ENCODE assay signal across 13 cellular contexts in the genomic region with DNA sequence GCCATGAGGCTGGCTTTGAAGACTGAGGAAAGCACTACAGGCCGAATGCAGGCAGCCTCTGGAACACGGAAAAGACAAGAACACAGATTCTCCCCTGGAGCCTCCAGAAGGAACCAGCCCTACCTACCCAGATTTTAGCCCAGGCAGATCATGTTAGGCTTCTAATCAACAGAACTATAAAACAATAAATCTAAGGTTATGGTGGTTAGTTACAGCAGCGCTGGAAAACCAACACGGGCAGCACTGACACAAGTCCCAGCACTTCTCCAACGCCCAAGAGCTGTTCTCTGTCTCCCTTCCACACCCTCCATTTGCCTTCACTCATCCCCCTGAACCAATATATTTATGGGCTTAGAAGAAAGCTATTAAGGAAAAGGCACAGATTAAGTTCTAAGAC. TPM values are rescaled to one million over a fixed set of nuclear protein-coding genes. Genes with fewer than 3 reads are reported as not detected.
A peak's percentile ranks its signal among the peaks of the same experiment; 100 is the strongest.
DNase-seq lines count a peak whose midpoint lies in the region; ATAC-seq, FAIRE-seq and TF ChIP-seq lines count a peak whose summit lies in the region.
"Had no signal": no experiment of that assay in that cellular context is flagged by ENCODE, and none has a peak within 500 bp of the region (broad histone marks: within the 10 kb centered on the region; RNA-seq: fewer than 3 reads in every experiment).

No MANE protein-coding gene starts in this region.

- no peak overlapping the region for H3K27ac ChIP-seq in CD8-positive, alpha-beta T cell (ENCODE audit: low read depth, low read length)
- H3K27ac ChIP-seq in Peyer's patch = peak overlapping the region; percentile 44 to 75 (median 56)
- H3K27ac ChIP-seq: ascending aorta, prostate gland had no signal

- DNase-seq in CD8-positive, alpha-beta T cell = no peak
- DNase-seq in Peyer's patch (peak in 1 of 3 donors; percentile 59), osteocyte (ENCODE audit: extremely low spot score, unreplicated experiment) (no peak), NCI-H2081 treated with DMSO at 0.1 percent for 48 hours (lab: John Stamatoyannopoulos, UW) (no peak), NCI-H187 (lab: John Stamatoyannopoulos, UW) (no peak), frontal cortex (ENCODE audit: low spot score in 2 of 2) (no peak), NCI-H2196 treated with DMSO at 0.1 percent for 48 hours (lab: John Stamatoyannopoulos, UW; ENCODE audit: unreplicated experiment) (no peak)
- no peak for DNase-seq in effector memory CD8-positive, alpha-beta T cell
- DNase-seq: KG1 had no signal

- H3K4me3 ChIP-seq in CD8-positive, alpha-beta T cell (ENCODE audit: low read depth, low read length) = no peak overlapping the region
- peak overlapping the region in 1 of 4 donors; percentile 1 for H3K4me3 ChIP-seq in Peyer's patch
- H3K4me3 ChIP-seq: ascending aorta, esophagus muscularis mucosa, prostate gland had no signal

- FAIRE-seq in frontal cortex (lab: Jason Lieb, UNC) = no peak
- FAIRE-seq: islet of Langerhans had no signal

- no peaks in the 10 kb centered on the region for H3K9me3 Mint-ChIP-seq in CD8-positive, alpha-beta T cell
- no peaks in the 10 kb centered on the region for H3K9me3 Mint-ChIP-seq in effector memory CD8-positive, alpha-beta T cell
- no peaks in the 10 kb centered on the region for H3K9me3 Mint-ChIP-seq in osteocyte (ENCODE audit: unreplicated experiment)

- H3K4me1 ChIP-seq in CD8-positive, alpha-beta T cell (ENCODE audit: insufficient read depth, low read length) = peaks cover 85% of the 10 kb centered on the region
- peaks cover 6 to 76% (median 46%) of the 10 kb centered on the region in 4 donors for H3K4me1 ChIP-seq in Peyer's patch

- intact Hi-C loops in CD8-positive, alpha-beta T cell (cut with DNase I, micrococcal nuclease) = no loop called here

- peak overlapping the region; percentile 66 for H3K4me3 Mint-ChIP-seq in CD8-positive, alpha-beta T cell
- peak overlapping the region; percentile 83 to 87 for H3K4me3 Mint-ChIP-seq in effector memory CD8-positive, alpha-beta T cell
- no peak overlapping the region for H3K4me3 Mint-ChIP-seq in osteocyte (ENCODE audit: unreplicated experiment)

- H3K4me1 Mint-ChIP-seq in CD8-positive, alpha-beta T cell (ENCODE audit: low read depth) = peaks cover 86% of the 10 kb centered on the region
- peaks cover 80 to 83% of the 10 kb centered on the region in 2 donors for H3K4me1 Mint-ChIP-seq in effector memory CD8-positive, alpha-beta T cell (ENCODE audit: low read depth in 2 of 2)
- H3K4me1 Mint-ChIP-seq in osteocyte (ENCODE audit: unreplicated experiment) = peaks cover 74% of the 10 kb centered on the region

- no peak for TF ChIP-seq POLR2A in Peyer's patch (IDR thresholded peaks at IDR 0.05)

- H3K36me3 Mint-ChIP-seq in CD8-positive, alpha-beta T cell = peaks cover 38% of the 10 kb centered on the region
- peaks cover 45% of the 10 kb centered on the region for H3K36me3 Mint-ChIP-seq in effector memory CD8-positive, alpha-beta T cell (ENCODE audit: insufficient read depth)
- H3K36me3 Mint-ChIP-seq in osteocyte (ENCODE audit: unreplicated experiment) = peaks cover 2% of the 10 kb centered on the region

- no peaks in the 10 kb centered on the region for H3K27me3 Mint-ChIP-seq in CD8-positive, alpha-beta T cell (ENCODE audit: low read depth)
- H3K27me3 Mint-ChIP-seq in effector memory CD8-positive, alpha-beta T cell = no peaks in the 10 kb centered on the region
- no peaks in the 10 kb centered on the region for H3K27me3 Mint-ChIP-seq in osteocyte (ENCODE audit: unreplicated experiment)

- CTCF ChIA-PET in CD8-positive, alpha-beta T cell (lab: Charles Lee) = interaction anchor here (0.6 to 1.9 kb wide), 6 partner anchors 8 to 146 kb away, joined by 3 to 5 read pairs (median 3); no protein-coding TSS in a partner anchor

- H3K36me3 ChIP-seq in CD8-positive, alpha-beta T cell (ENCODE audit: insufficient read depth, low read length) = no peaks in the 10 kb centered on the region
- no peaks in the 10 kb centered on the region for H3K36me3 ChIP-seq in Peyer's patch
- H3K36me3 ChIP-seq: ascending aorta, prostate gland had no signal

- no peaks in the 10 kb centered on the region for H3K27me3 ChIP-seq in CD8-positive, alpha-beta T cell (ENCODE audit: insufficient read depth, low read length)
- no peaks in the 10 kb centered on the region for H3K27me3 ChIP-seq in Peyer's patch
- H3K27me3 ChIP-seq: ascending aorta, esophagus muscularis mucosa had no signal

- POLR2A ChIA-PET in CD8-positive, alpha-beta T cell (lab: Charles Lee) = interaction anchor here (1.6 to 2.3 kb wide), 7 partner anchors 9 to 168 kb away, joined by 3 to 10 read pairs (median 6); no protein-coding TSS in a partner anchor

- no peaks in the 10 kb centered on the region for H3K9me3 ChIP-seq in CD8-positive, alpha-beta T cell (ENCODE audit: low read length)
- H3K9me3 ChIP-seq in Peyer's patch = no peaks in the 10 kb centered on the region
- H3K9me3 ChIP-seq: ascending aorta, esophagus muscularis mucosa, prostate gland had no signal

- TF ChIP-seq CTCF in CD8-positive, alpha-beta T cell (IDR thresholded peaks at IDR 0.05) = no peak
- TF ChIP-seq CTCF in Peyer's patch (IDR thresholded peaks at IDR 0.05) = no peak
- no peak for TF ChIP-seq CTCF in osteocyte (IDR thresholded peaks at IDR 0.05)

- H3K27ac Mint-ChIP-seq in CD8-positive, alpha-beta T cell = peak overlapping the region; percentile 89
- H3K27ac Mint-ChIP-seq in effector memory CD8-positive, alpha-beta T cell = peak overlapping the region; percentile 83 to 84
- H3K27ac Mint-ChIP-seq in osteocyte (ENCODE audit: unreplicated experiment) = peak overlapping the region; percentile 60

- ATAC-seq in CD8-positive, alpha-beta T cell = no peak
- no peak for ATAC-seq in effector memory CD8-positive, alpha-beta T cell (replicated peaks)

RNA-seq across cellular contexts. Expression of a gene that starts 7.5 kb away (rescaled TPM):
- 100 to 1,000 TPM; 257 to 260 TPM for total RNA-seq in CD8-positive, alpha-beta T cell
- total RNA-seq in Peyer's patch (100 to 1,000 TPM; 177 to 227 (median 211) TPM), osteocyte (188 and 209 TPM in 2 replicates), frontal cortex (27.7 TPM)

RNA-seq across cellular contexts. Expression of a gene that starts 25.4 kb away (rescaled TPM):
- total RNA-seq in CD8-positive, alpha-beta T cell = 100 to 1,000 TPM; 159 to 180 TPM
- total RNA-seq in Peyer's patch (100 to 1,000 TPM; 242 to 461 (median 378) TPM), osteocyte (113 and 125 TPM in 2 replicates), frontal cortex (84.8 TPM)
